8 cellular contexts compared by ENCODE assay signal in genomic region chr3:45817788-45818523, GRCh38. TPM values are rescaled to one million over a fixed set of nuclear protein-coding genes. Genes with fewer than 3 reads are reported as not detected.
DNase-seq lines count a peak whose midpoint lies in the region; ATAC-seq and TF ChIP-seq lines count a peak whose summit lies in the region.

No MANE protein-coding gene starts in this region.

- H3K9me3 ChIP-seq in HEK293 (ENCODE audit: control insufficient read depth, insufficient read depth, low read depth, low read length) (no peaks in the 10 kb centered on the region), smooth muscle cell (replicated peaks; ENCODE audit: low read depth) (no peaks in the 10 kb centered on the region), spleen (peaks cover 3 to 13% (median 9%) of the 10 kb centered on the region in 8 donors), Karpas-422 (ENCODE audit: low read length) (no peaks in the 10 kb centered on the region)

- H3K27ac ChIP-seq in HEK293 (ENCODE audit: extremely low read depth, low read depth, low read length), result no peak overlapping the region
- peak overlapping the region; percentile 85 for H3K27ac ChIP-seq in smooth muscle cell (ENCODE audit: low read depth)
- H3K27ac ChIP-seq in spleen, result no peak overlapping the region
- H3K27ac ChIP-seq in Karpas-422 (ENCODE audit: low read length), result no peak overlapping the region

- H3K9ac ChIP-seq in smooth muscle cell (ENCODE audit: low read depth) (no peak overlapping the region), Karpas-422 (ENCODE audit: low read length) (no peak overlapping the region)

- no peaks in the 10 kb centered on the region for H3K79me2 ChIP-seq in smooth muscle cell (ENCODE audit: low read depth)
- no peaks in the 10 kb centered on the region for H3K79me2 ChIP-seq in Karpas-422 (ENCODE audit: low read length)

- H3K4me2 ChIP-seq in smooth muscle cell (peak overlapping the region; percentile 63), Karpas-422 (ENCODE audit: low read depth, low read length, poor library complexity, severe bottlenecking) (no peak overlapping the region)

- no peaks in the 10 kb centered on the region for H3K9me2 ChIP-seq in Karpas-422 (replicated peaks; ENCODE audit: insufficient read depth, low read length)

- H4K20me1 ChIP-seq in smooth muscle cell (ENCODE audit: low read depth) (no peaks in the 10 kb centered on the region), Karpas-422 (ENCODE audit: insufficient read depth, low read depth, low read length) (no peaks in the 10 kb centered on the region)

- CTCF ChIA-PET in HEK293 (lab: Yijun Ruan, JAX), result no interaction called here

- H3K4me3 ChIP-seq in HEK293 (ENCODE audit: low read depth, low read length) (no peak overlapping the region), fibroblast of mammary gland (ENCODE audit: control insufficient read depth, low read depth, low read length) (no peak overlapping the region), smooth muscle cell (no peak overlapping the region), spleen (no peak overlapping the region), Karpas-422 (ENCODE audit: low read length) (no peak overlapping the region)

- H3K27me3 ChIP-seq in smooth muscle cell (ENCODE audit: low read depth) (no peaks in the 10 kb centered on the region), spleen (replicated peaks in 1 of 7) (no peaks in the 10 kb centered on the region), Karpas-422 (ENCODE audit: low read length) (no peaks in the 10 kb centered on the region)

- H3K36me3 ChIP-seq in HEK293 (ENCODE audit: control insufficient read depth in 2 of 2, insufficient read depth in 1 of 2, low read length in 2 of 2), result peaks cover 0 to 10% of the 10 kb centered on the region in 2 experiments; a peak in 1 of 3 replicates
- H3K36me3 ChIP-seq in smooth muscle cell (ENCODE audit: low read depth), result no peaks in the 10 kb centered on the region
- peaks cover 0 to 33% (median 13%) of the 10 kb centered on the region in 6 donors for H3K36me3 ChIP-seq in spleen
- H3K36me3 ChIP-seq in Karpas-422 (ENCODE audit: insufficient read depth, low read length), result no peaks in the 10 kb centered on the region

- 47% methylated on average over 6 of the region's 6 CpGs for WGBS in smooth muscle cell (ENCODE audit: low lambda C conversion rate)
- WGBS in spleen, 5 donors, result 44 to 64% (median 57%) methylated on average over 6 of the region's 6 CpGs

- POLR2A ChIA-PET in HEK293 (lab: Yijun Ruan, JAX), result no interaction called here

- DNase-seq in NCI-H748 (lab: John Stamatoyannopoulos, UW; ENCODE audit: unreplicated experiment), result peak; percentile 62
- DNase-seq in fibroblast of mammary gland (ENCODE audit: low read depth), result peak; percentile 98
- DNase-seq in smooth muscle cell (lab: John Stamatoyannopoulos, UW; ENCODE audit: unreplicated experiment), result no peak
- no peak for DNase-seq in NK-92 (lab: John Stamatoyannopoulos, UW; ENCODE audit: unreplicated experiment)
- DNase-seq in spleen, result no peak
- no peak for DNase-seq in Karpas-422

- intact Hi-C loops in spleen (cut with DNase I; ENCODE audit: low total_unique reads), result no loop called here

- H3K4me1 ChIP-seq in HEK293 (ENCODE audit: control insufficient read depth, insufficient read depth, low read length) (no peaks in the 10 kb centered on the region), smooth muscle cell (ENCODE audit: low read depth) (no peaks in the 10 kb centered on the region), spleen (peaks cover 0 to 12% (median 2%) of the 10 kb centered on the region in 6 donors), Karpas-422 (ENCODE audit: low read length) (no peaks in the 10 kb centered on the region)

- ATAC-seq in GM21526 (IDR thresholded peaks at IDR 0.05; ENCODE audit: low FRiP score, unreplicated experiment), result no peak

- TF ChIP-seq CTCF in HEK293 (tag by site-specific recombination; IDR thresholded peaks at IDR 0.05), result no peak
- no peak for TF ChIP-seq CTCF in fibroblast of mammary gland (conservative IDR thresholded peaks at IDR 0.05; ENCODE audit: control insufficient read depth, insufficient read depth, low read depth, low read length)
- TF ChIP-seq CTCF in smooth muscle cell (IDR thresholded peaks at IDR 0.05; ENCODE audit: borderline replicate concordance, insufficient read depth, poor library complexity, severe bottlenecking), result no peak
- TF ChIP-seq CTCF in spleen (IDR thresholded peaks at IDR 0.05 in 8 of 11, conservative IDR thresholded peaks at IDR 0.05 in 3 of 11), result no peak

- TF ChIP-seq POLR2A in spleen (IDR thresholded peaks at IDR 0.05), result no peak

- no peaks in the 10 kb centered on the region for H3F3A ChIP-seq in smooth muscle cell (ENCODE audit: low read depth)

- no peak overlapping the region for H2AFZ ChIP-seq in smooth muscle cell (ENCODE audit: low read depth)
- H2AFZ ChIP-seq in Karpas-422 (ENCODE audit: low read length), result no peak overlapping the region

TF ChIP-seq in HEK293, 187 proteins besides CTCF, POLR2A, EP300 and RAD21 (continues in another document):
- 0 out of 2 replicates have a peak, but pooled peaks have one; percentile 12 for TF ChIP-seq ZFP37 (tag by site-specific recombination; IDR thresholded peaks at IDR 0.05)
- TF ChIP-seq, protein P1, sequence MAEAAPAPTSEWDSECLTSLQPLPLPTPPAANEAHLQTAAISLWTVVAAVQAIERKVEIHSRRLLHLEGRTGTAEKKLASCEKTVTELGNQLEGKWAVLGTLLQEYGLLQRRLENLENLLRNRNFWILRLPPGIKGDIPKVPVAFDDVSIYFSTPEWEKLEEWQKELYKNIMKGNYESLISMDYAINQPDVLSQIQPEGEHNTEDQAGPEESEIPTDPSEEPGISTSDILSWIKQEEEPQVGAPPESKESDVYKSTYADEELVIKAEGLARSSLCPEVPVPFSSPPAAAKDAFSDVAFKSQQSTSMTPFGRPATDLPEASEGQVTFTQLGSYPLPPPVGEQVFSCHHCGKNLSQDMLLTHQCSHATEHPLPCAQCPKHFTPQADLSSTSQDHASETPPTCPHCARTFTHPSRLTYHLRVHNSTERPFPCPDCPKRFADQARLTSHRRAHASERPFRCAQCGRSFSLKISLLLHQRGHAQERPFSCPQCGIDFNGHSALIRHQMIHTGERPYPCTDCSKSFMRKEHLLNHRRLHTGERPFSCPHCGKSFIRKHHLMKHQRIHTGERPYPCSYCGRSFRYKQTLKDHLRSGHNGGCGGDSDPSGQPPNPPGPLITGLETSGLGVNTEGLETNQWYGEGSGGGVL (tag by site-specific recombination; IDR thresholded peaks at IDR 0.05), result 0 out of 2 replicates have a peak, but pooled peaks have one; percentile 36
- TF ChIP-seq KLF8 (tag by site-specific recombination; IDR thresholded peaks at IDR 0.05), result peak; percentile 37; the same call in 1 of the 2 replicates
- peak; percentile 92 for TF ChIP-seq SP7 (tag by site-specific recombination; IDR thresholded peaks at IDR 0.05)
- no peak for TF ChIP-seq ZNF624 (tag by site-specific recombination; IDR thresholded peaks at IDR 0.05)
- peak; percentile 75 for TF ChIP-seq ZNF366 (tag by site-specific recombination; conservative IDR thresholded peaks at IDR 0.05)
- peak; percentile 47; the same call in 1 of the 2 replicates for TF ChIP-seq ZXDB (tag by site-specific recombination; IDR thresholded peaks at IDR 0.05)
- TF ChIP-seq ZNF521 (tag by site-specific recombination; IDR thresholded peaks at IDR 0.05), result no peak
- TF ChIP-seq ZNF394 (tag by site-specific recombination; IDR thresholded peaks at IDR 0.05; ENCODE audit: borderline replicate concordance), result 0 out of 2 replicates have a peak, but pooled peaks have one; percentile 24
- no peak for TF ChIP-seq EGR2 (tag by site-specific recombination; IDR thresholded peaks at IDR 0.05; ENCODE audit: low read depth)
- TF ChIP-seq OSR2 (tag by site-specific recombination; IDR thresholded peaks at IDR 0.05), result 0 out of 2 replicates have a peak, but pooled peaks have one; percentile 18
- no peak for TF ChIP-seq ZNF24 (tag by site-specific recombination; IDR thresholded peaks at IDR 0.05)
- TF ChIP-seq, protein P2, sequence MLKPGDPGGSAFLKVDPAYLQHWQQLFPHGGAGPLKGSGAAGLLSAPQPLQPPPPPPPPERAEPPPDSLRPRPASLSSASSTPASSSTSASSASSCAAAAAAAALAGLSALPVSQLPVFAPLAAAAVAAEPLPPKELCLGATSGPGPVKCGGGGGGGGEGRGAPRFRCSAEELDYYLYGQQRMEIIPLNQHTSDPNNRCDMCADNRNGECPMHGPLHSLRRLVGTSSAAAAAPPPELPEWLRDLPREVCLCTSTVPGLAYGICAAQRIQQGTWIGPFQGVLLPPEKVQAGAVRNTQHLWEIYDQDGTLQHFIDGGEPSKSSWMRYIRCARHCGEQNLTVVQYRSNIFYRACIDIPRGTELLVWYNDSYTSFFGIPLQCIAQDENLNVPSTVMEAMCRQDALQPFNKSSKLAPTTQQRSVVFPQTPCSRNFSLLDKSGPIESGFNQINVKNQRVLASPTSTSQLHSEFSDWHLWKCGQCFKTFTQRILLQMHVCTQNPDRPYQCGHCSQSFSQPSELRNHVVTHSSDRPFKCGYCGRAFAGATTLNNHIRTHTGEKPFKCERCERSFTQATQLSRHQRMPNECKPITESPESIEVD (tag by site-specific recombination; IDR thresholded peaks at IDR 0.05), result 0 out of 2 replicates have a peak, but pooled peaks have one; percentile 5

RNA-seq across cellular contexts. Expression of gene SLC6A20, which starts 21.6 kb away (rescaled TPM):
- total RNA-seq in smooth muscle cell (0.36 and 0.49 TPM in 2 replicates), spleen (under 1 TPM in 4 of 7 donors, not detected in 3; 0.32 to 0.49 (median 0.41) TPM)
- polyA plus RNA-seq in smooth muscle cell (0.10 and 0.86 TPM in 2 replicates), spleen (under 1 TPM; 0.02 to 0.04 (median 0.03) TPM)
- not detected in 2 replicates for total RNA-seq in Karpas-422 (2014; rRNA removed; shearing (Covaris generic); ENCODE audit: low replicate concordance)

RNA-seq across cellular contexts. Expression of gene LZTFL1, which starts 24.0 kb away (rescaled TPM):
- total RNA-seq in smooth muscle cell, result 26.1 and 29.4 TPM in 2 replicates
- polyA plus RNA-seq in smooth muscle cell, result 5.8 and 8.6 TPM in 2 replicates
- 10 to 100 TPM; 13.2 to 22.9 (median 18.0) TPM for total RNA-seq in spleen
- 1 to 10 TPM; 6.5 to 8.4 (median 7.9) TPM for polyA plus RNA-seq in spleen
- total RNA-seq in Karpas-422 (2014; rRNA removed; shearing (Covaris generic); ENCODE audit: low replicate concordance), result 4.9 and 6.2 TPM in 2 replicates

Comparison
In these comparisons a context has a peak if more than half of its experiments do, and no peak if none do; other contexts are left out.
1. DNase-seq: peak in NCI-H748 (single experiment) and fibroblast of mammary gland (single experiment); none in smooth muscle cell (single experiment), NK-92 (single experiment), spleen (single experiment) and Karpas-422 (single experiment).